Comparison of ENCODE assay signal across 28 cellular contexts in the genomic region with DNA sequence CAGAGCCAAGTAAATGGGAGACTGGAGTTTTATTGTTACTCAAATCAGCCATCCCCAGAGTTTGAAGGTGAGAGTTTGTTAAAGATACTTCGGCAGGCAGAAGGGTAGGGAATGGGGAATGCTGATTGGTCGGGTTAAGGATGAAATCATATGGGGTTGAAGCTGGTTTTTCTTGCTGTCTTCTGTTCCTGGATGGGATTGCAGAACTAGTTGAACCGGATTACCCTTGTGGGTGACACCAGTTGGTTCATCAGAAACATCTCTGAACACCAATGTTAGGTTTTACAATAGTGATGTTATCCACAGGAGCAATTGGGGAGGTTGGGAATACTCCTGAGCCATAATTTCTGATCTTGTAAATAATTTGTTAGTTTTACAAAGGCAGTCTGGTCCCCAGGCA. TPM values are rescaled to one million over a fixed set of nuclear protein-coding genes. Genes with fewer than 3 reads are reported as not detected.
"Had no signal": no experiment of that assay in that cellular context is flagged by ENCODE, and none has a peak within 500 bp of the region (broad histone marks: within the 10 kb centered on the region; RNA-seq: fewer than 3 reads in every experiment).

No MANE protein-coding gene starts in this region.

- H3K9me3 ChIP-seq: SJSA1 had no signal

- H3K27ac Mint-ChIP-seq: activated CD4-positive, alpha-beta T cell treated with anti-CD3 and anti-CD28 coated beads, Interleukin-2, amount 10 ng/mL, durations not matched to agents 24 days and 14 days; activated CD8-positive, alpha-beta memory T cell treated with anti-CD3 and anti-CD28 coated beads, Interleukin-2, amount 10 ng/mL, durations not matched to agents 7 days and 5 days; activated naive CD4-positive, alpha-beta T cell treated with anti-CD3 and anti-CD28 coated beads, Interleukin-2, amount 10 ng/mL, durations not matched to agents 7 days and 5 days; activated naive CD8-positive, alpha-beta T cell treated with anti-CD3 and anti-CD28 coated beads for 36 hours; activated T-helper 2 cell treated with anti-CD3 and anti-CD28 coated beads, Interferon-gamma antibody, Interleukin-2, Interleukin-4, amounts not matched to agents 10 μg/mL and 5 μg/mL and 100 μg/mL, durations not matched to agents 14 hours and 24 hours and 36 hours; T-helper 1 cell treated with Interleukin-12 subunit alpha and Interleukin-12 subunit beta and Interleukin-4 antibody, amounts not matched to agents 30 μg/mL and 1 μg/mL, for 36 hours; WTC11 had no signal

- ATAC-seq: activated CD8-positive, alpha-beta memory T cell treated with anti-CD3 and anti-CD28 coated beads, Interleukin-2, amount 10 ng/mL, durations not matched to agents 7 days and 5 days; K562; Panc1; Right ventricle myocardium inferior; SK-N-SH treated with all-trans-retinoic acid at 6 μM for 48 hours; WTC11 had no signal

- H3K27me3 Mint-ChIP-seq: activated CD4-positive, alpha-beta T cell treated with anti-CD3 and anti-CD28 coated beads, Interleukin-2, amount 10 ng/mL, durations not matched to agents 24 days and 14 days; activated CD8-positive, alpha-beta memory T cell treated with anti-CD3 and anti-CD28 coated beads, Interleukin-2, amount 10 ng/mL, durations not matched to agents 7 days and 5 days; activated naive CD4-positive, alpha-beta T cell treated with anti-CD3 and anti-CD28 coated beads, Interleukin-2, amount 10 ng/mL, durations not matched to agents 7 days and 5 days had no signal

- H3K9me3 Mint-ChIP-seq: activated naive CD8-positive, alpha-beta T cell treated with anti-CD3 and anti-CD28 coated beads for 36 hours had no signal

- FAIRE-seq: K562 had no signal

- H3K27me3 ChIP-seq: brain microvascular endothelial cell, SJSA1 had no signal

- H3K4me3 Mint-ChIP-seq: activated CD4-positive, alpha-beta T cell treated with anti-CD3 and anti-CD28 coated beads, Interleukin-2, amount 10 ng/mL, durations not matched to agents 24 days and 14 days; activated CD8-positive, alpha-beta memory T cell treated with anti-CD3 and anti-CD28 coated beads, Interleukin-2, amount 10 ng/mL, durations not matched to agents 7 days and 5 days; activated naive CD4-positive, alpha-beta T cell treated with anti-CD3 and anti-CD28 coated beads, Interleukin-2, amount 10 ng/mL, durations not matched to agents 7 days and 5 days; activated naive CD8-positive, alpha-beta T cell treated with anti-CD3 and anti-CD28 coated beads for 36 hours; T-helper 1 cell treated with Interleukin-12 subunit alpha and Interleukin-12 subunit beta and Interleukin-4 antibody, amounts not matched to agents 30 μg/mL and 1 μg/mL, for 36 hours; WTC11 had no signal

- DNase-seq: activated CD4-positive, alpha-beta T cell treated with anti-CD3 and anti-CD28 coated beads, Interleukin-2, amount 10 ng/mL, durations not matched to agents 24 days and 14 days; activated CD4-positive, alpha-beta T cell treated with anti-CD3 and anti-CD28 coated beads, Interleukin-2, amount 50 U/mL, for 48 hours; activated CD4-positive, CD25-positive, alpha-beta regulatory T cell treated with anti-CD3 and anti-CD28 coated beads, Interleukin-2, amount 50 U/mL, for 72 hours; activated CD8-positive, alpha-beta memory T cell treated with anti-CD3 and anti-CD28 coated beads, Interleukin-2, amount 10 ng/mL, durations not matched to agents 7 days and 5 days; activated gamma-delta T cell treated with Interleukin-2 at 50 U/mL for 16 hours; activated naive CD4-positive, alpha-beta T cell treated with anti-CD3 and anti-CD28 coated beads, Interleukin-2, amount 10 ng/mL, durations not matched to agents 7 days and 5 days; activated naive CD8-positive, alpha-beta T cell treated with anti-CD3 and anti-CD28 coated beads for 36 hours; activated T-cell treated with anti-CD3 and anti-CD28 coated beads, Interleukin-2, amount 50 U/mL, for 48 hours; brain microvascular endothelial cell; cerebellar nuclear complex; Karpas-422; NCI-H1105 treated with DMSO at 0.1 percent for 48 hours; NCI-H1436 treated with DMSO at 0.1 percent for 48 hours; NCI-H187; NCI-H2081; NCI-H2227 treated with DMSO at 0.1 percent for 48 hours; NCI-H510A; NCI-H82; RPMI8226 had no signal

- H3K4me3 ChIP-seq: K562, SJSA1 had no signal

- H3K36me3 ChIP-seq: brain microvascular endothelial cell, SJSA1 had no signal

- H3K27ac ChIP-seq: brain microvascular endothelial cell, SJSA1 had no signal

RNA-seq across cellular contexts. Expression of a gene that starts 18.7 kb away (rescaled TPM):
- total RNA-seq: activated naive CD8-positive, alpha-beta T cell treated with anti-CD3 and anti-CD28 coated beads for 36 hours; K562; OCI-LY7; Right ventricle myocardium inferior; SJSA1 had no signal
- polyA plus RNA-seq: K562 had no signal
